17 cellular contexts compared by ENCODE assay signal in the genomic region with DNA sequence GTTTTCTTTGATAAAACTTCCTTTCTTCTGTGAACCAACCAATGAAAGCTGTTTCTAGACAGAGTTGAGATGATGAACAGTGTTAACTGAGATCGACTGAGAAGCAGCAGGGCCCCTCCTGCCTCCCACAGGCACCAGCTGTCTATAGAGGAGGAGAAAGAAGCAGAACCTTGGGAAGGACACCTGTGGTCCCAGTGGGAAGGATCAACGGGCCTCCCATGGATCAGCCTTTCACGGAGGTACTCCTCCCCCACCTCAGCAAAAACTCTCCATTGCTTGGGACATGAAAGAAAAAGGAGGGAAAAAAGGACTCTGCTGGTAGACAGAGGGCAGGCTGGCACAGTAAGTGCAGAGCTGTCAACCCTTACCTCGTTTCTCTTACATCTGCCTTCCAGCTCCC.
"Had no signal": no experiment of that assay in that cellular context is flagged by ENCODE, and none has a peak within 500 bp of the region (broad histone marks: within the 10 kb centered on the region; RNA-seq: fewer than 3 reads in every experiment).

No MANE protein-coding gene starts in this region.

- DNase-seq: activated CD4-positive, alpha-beta memory T cell treated with anti-CD3 and anti-CD28 coated beads, Interleukin-2, amount 10 ng/mL, durations not matched to agents 7 days and 5 days; activated CD4-positive, alpha-beta T cell treated with anti-CD3 and anti-CD28 coated beads for 36 hours; activated CD4-positive, alpha-beta T cell treated with anti-CD3 and anti-CD28 coated beads, Interleukin-2, amount 50 U/mL, for 1 hour; activated gamma-delta T cell; activated T-cell treated with anti-CD3 and anti-CD28 coated beads for 4 hours; activated T-cell treated with anti-CD3 and anti-CD28 coated beads, Interleukin-2, amount 50 U/mL, for 48 hours; cerebellar nuclear complex; KBM-7; NCI-H1048; NCI-H1930; NCI-H2107; NCI-H510A treated with DMSO at 0.1 percent for 48 hours; NCI-H748 treated with DMSO at 0.1 percent for 48 hours; RPMI8226; T-cell had no signal

- H3K27ac ChIP-seq: SK-N-MC, VCaP had no signal

- H3K4me3 ChIP-seq: SK-N-MC had no signal
